Comparison of ENCODE assay signal across 1 cellular context in genomic region chr12:65858831-65859230, GRCh38.
TF ChIP-seq lines count a peak whose summit lies in the region.

No MANE protein-coding gene starts in this region.

TF ChIP-seq in HEK293, 187 proteins besides CTCF, POLR2A, EP300 and RAD21:
- TF ChIP-seq ZNF169 (tag by site-specific recombination; IDR thresholded peaks at IDR 0.05): no peak
- TF ChIP-seq ZNF555 (tag by site-specific recombination; conservative IDR thresholded peaks at IDR 0.05): no peak
- TF ChIP-seq MZF1 (tag by site-specific recombination; IDR thresholded peaks at IDR 0.05; ENCODE audit: borderline replicate concordance): peak; percentile 91
- TF ChIP-seq ZNF664 (tag by site-specific recombination; IDR thresholded peaks at IDR 0.05): peak; percentile 78; the same call in 1 of the 2 replicates
- 0 out of 2 replicates have a peak, but pooled peaks have one; percentile 10 for TF ChIP-seq ZBTB8A (tag by site-specific recombination; IDR thresholded peaks at IDR 0.05)
- no peak for TF ChIP-seq ZNF133 (tag by site-specific recombination; IDR thresholded peaks at IDR 0.05)
- TF ChIP-seq PRDM6 (tag by site-specific recombination; IDR thresholded peaks at IDR 0.05): peak; percentile 96
- TF ChIP-seq ZBTB17 (tag by site-specific recombination; IDR thresholded peaks at IDR 0.05): peak; percentile 79
- peak; percentile 59; the same call in 1 of the 2 replicates for TF ChIP-seq ZEB2 (tag by site-specific recombination; IDR thresholded peaks at IDR 0.05)
- TF ChIP-seq, protein P1, sequence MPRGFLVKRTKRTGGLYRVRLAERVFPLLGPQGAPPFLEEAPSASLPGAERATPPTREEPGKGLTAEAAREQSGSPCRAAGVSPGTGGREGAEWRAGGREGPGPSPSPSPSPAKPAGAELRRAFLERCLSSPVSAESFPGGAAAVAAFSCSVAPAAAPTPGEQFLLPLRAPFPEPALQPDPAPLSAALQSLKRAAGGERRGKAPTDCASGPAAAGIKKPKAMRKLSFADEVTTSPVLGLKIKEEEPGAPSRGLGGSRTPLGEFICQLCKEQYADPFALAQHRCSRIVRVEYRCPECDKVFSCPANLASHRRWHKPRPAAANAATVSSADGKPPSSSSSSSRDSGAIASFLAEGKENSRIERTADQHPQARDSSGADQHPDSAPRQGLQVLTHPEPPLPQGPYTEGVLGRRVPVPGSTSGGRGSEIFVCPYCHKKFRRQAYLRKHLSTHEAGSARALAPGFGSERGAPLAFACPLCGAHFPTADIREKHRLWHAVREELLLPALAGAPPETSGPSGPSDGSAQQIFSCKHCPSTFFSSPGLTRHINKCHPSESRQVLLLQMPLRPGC (tag by site-specific recombination; IDR thresholded peaks at IDR 0.05): no peak
- TF ChIP-seq ZNF843 (tag by site-specific recombination; IDR thresholded peaks at IDR 0.05): peak; percentile 62; the same call in 1 of the 2 replicates
- TF ChIP-seq ZBTB48 (tag by site-specific recombination; IDR thresholded peaks at IDR 0.05): peak; percentile 83
- no peak for TF ChIP-seq ZNF214 (tag by site-specific recombination; IDR thresholded peaks at IDR 0.05; ENCODE audit: borderline replicate concordance)
- no peak for TF ChIP-seq ZNF560 (tag by site-specific recombination; IDR thresholded peaks at IDR 0.05; ENCODE audit: borderline replicate concordance)
- TF ChIP-seq SCRT2 (tag by site-specific recombination; IDR thresholded peaks at IDR 0.05): no peak
- 0 out of 2 replicates have a peak, but pooled peaks have one; percentile 48 for TF ChIP-seq ZSCAN30 (tag by site-specific recombination; IDR thresholded peaks at IDR 0.05)
- TF ChIP-seq FEZF1 (tag by site-specific recombination; IDR thresholded peaks at IDR 0.05): peak; percentile 65; the same call in 1 of the 2 replicates
- peak; percentile 81 for TF ChIP-seq IKZF3 (tag by site-specific recombination; IDR thresholded peaks at IDR 0.05)
- no peak for TF ChIP-seq ZNF248 (tag by site-specific recombination; IDR thresholded peaks at IDR 0.05)
- TF ChIP-seq ZNF366 (tag by site-specific recombination; conservative IDR thresholded peaks at IDR 0.05): 0 out of 2 replicates have a peak, but pooled peaks have one; percentile 21
- TF ChIP-seq WT1 (tag by site-specific recombination; IDR thresholded peaks at IDR 0.05): no peak
- TF ChIP-seq, protein P2, sequence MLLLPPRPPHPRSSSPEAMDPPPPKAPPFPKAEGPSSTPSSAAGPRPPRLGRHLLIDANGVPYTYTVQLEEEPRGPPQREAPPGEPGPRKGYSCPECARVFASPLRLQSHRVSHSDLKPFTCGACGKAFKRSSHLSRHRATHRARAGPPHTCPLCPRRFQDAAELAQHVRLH (tag by site-specific recombination; IDR thresholded peaks at IDR 0.05): no peak
- peak; percentile 14; the same call in 1 of the 2 replicates for TF ChIP-seq PRDM1 (tag by site-specific recombination; IDR thresholded peaks at IDR 0.05)
- TF ChIP-seq ZBTB21 (tag by site-specific recombination; IDR thresholded peaks at IDR 0.05): peak; percentile 42; the same call in 1 of the 2 replicates
- TF ChIP-seq ZNF629 (tag by site-specific recombination; IDR thresholded peaks at IDR 0.05): peak; percentile 83
- TF ChIP-seq SP7 (tag by site-specific recombination; IDR thresholded peaks at IDR 0.05): 0 out of 2 replicates have a peak, but pooled peaks have one; percentile 28
- TF ChIP-seq, protein P3, sequence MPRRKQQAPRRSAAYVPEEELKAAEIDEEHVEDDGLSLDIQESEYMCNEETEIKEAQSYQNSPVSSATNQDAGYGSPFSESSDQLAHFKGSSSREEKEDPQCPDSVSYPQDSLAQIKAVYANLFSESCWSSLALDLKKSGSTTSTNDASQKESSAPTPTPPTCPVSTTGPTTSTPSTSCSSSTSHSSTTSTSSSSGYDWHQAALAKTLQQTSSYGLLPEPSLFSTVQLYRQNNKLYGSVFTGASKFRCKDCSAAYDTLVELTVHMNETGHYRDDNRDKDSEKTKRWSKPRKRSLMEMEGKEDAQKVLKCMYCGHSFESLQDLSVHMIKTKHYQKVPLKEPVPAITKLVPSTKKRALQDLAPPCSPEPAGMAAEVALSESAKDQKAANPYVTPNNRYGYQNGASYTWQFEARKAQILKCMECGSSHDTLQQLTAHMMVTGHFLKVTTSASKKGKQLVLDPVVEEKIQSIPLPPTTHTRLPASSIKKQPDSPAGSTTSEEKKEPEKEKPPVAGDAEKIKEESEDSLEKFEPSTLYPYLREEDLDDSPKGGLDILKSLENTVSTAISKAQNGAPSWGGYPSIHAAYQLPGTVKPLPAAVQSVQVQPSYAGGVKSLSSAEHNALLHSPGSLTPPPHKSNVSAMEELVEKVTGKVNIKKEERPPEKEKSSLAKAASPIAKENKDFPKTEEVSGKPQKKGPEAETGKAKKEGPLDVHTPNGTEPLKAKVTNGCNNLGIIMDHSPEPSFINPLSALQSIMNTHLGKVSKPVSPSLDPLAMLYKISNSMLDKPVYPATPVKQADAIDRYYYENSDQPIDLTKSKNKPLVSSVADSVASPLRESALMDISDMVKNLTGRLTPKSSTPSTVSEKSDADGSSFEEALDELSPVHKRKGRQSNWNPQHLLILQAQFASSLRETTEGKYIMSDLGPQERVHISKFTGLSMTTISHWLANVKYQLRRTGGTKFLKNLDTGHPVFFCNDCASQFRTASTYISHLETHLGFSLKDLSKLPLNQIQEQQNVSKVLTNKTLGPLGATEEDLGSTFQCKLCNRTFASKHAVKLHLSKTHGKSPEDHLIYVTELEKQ (tag by site-specific recombination; IDR thresholded peaks at IDR 0.05; ENCODE audit: borderline replicate concordance): 0 out of 2 replicates have a peak, but pooled peaks have one; percentile 31
- 0 out of 2 replicates have a peak, but pooled peaks have one; percentile 45 for TF ChIP-seq ZNF561 (tag by site-specific recombination; IDR thresholded peaks at IDR 0.05; ENCODE audit: borderline replicate concordance)
- peak; percentile 70 for TF ChIP-seq ZNF10 (tag by site-specific recombination; IDR thresholded peaks at IDR 0.05)
- peak; percentile 53; the same call in 1 of the 2 replicates for TF ChIP-seq ZNF660 (tag by site-specific recombination; IDR thresholded peaks at IDR 0.05)
- TF ChIP-seq SP2 (tag by site-specific recombination; IDR thresholded peaks at IDR 0.05): no peak
- no peak for TF ChIP-seq ZNF140 (tag by site-specific recombination; IDR thresholded peaks at IDR 0.05)
- TF ChIP-seq, protein P4, sequence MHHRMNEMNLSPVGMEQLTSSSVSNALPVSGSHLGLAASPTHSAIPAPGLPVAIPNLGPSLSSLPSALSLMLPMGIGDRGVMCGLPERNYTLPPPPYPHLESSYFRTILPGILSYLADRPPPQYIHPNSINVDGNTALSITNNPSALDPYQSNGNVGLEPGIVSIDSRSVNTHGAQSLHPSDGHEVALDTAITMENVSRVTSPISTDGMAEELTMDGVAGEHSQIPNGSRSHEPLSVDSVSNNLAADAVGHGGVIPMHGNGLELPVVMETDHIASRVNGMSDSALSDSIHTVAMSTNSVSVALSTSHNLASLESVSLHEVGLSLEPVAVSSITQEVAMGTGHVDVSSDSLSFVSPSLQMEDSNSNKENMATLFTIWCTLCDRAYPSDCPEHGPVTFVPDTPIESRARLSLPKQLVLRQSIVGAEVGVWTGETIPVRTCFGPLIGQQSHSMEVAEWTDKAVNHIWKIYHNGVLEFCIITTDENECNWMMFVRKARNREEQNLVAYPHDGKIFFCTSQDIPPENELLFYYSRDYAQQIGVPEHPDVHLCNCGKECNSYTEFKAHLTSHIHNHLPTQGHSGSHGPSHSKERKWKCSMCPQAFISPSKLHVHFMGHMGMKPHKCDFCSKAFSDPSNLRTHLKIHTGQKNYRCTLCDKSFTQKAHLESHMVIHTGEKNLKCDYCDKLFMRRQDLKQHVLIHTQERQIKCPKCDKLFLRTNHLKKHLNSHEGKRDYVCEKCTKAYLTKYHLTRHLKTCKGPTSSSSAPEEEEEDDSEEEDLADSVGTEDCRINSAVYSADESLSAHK (tag by site-specific recombination; IDR thresholded peaks at IDR 0.05): no peak
- no peak for TF ChIP-seq ZNF610 (tag by site-specific recombination; IDR thresholded peaks at IDR 0.05; ENCODE audit: borderline replicate concordance)
- peak; percentile 53; the same call in 1 of the 2 replicates for TF ChIP-seq ZXDB (tag by site-specific recombination; IDR thresholded peaks at IDR 0.05)
- TF ChIP-seq TRIM28 (IDR thresholded peaks at IDR 0.05; ENCODE audit: borderline replicate concordance, low read length): peak; percentile 76; the same call in 1 of the 2 replicates
- peak; percentile 26; the same call in 1 of the 2 replicates for TF ChIP-seq ZNF600 (tag by site-specific recombination; IDR thresholded peaks at IDR 0.05)
